1 cellular context compared by ENCODE assay signal in the genomic region with DNA sequence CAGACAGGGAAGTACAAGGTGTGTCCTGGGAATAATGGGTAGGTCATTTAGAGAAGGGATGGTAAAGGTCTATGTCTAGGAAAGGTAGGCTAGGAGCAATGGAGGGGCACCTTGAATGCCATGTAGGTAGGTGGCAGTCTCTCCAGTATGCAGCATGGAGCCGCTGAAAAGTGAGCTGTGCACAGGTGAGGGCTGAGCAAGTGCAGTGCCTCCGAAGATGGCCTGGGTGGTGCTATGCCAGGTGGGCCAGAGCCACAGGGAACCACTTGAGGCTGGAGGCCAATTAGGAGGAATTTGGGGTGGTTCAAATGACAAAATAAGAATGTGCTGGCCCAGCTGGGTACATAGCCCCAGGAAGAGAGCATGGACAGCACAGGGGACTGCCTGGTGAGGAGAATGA.
TF ChIP-seq lines count a peak whose summit lies in the region.

No MANE protein-coding gene starts in this region.

TF ChIP-seq in HepG2, 621 proteins besides CTCF, POLR2A, EP300 and RAD21:
- TF ChIP-seq, protein P1, sequence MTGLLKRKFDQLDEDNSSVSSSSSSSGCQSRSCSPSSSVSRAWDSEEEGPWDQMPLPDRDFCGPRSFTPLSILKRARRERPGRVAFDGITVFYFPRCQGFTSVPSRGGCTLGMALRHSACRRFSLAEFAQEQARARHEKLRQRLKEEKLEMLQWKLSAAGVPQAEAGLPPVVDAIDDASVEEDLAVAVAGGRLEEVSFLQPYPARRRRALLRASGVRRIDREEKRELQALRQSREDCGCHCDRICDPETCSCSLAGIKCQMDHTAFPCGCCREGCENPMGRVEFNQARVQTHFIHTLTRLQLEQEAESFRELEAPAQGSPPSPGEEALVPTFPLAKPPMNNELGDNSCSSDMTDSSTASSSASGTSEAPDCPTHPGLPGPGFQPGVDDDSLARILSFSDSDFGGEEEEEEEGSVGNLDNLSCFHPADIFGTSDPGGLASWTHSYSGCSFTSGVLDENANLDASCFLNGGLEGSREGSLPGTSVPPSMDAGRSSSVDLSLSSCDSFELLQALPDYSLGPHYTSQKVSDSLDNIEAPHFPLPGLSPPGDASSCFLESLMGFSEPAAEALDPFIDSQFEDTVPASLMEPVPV (CRISPR knock-in tag; IDR thresholded peaks at IDR 0.05) = no peak
- TF ChIP-seq, protein P2, sequence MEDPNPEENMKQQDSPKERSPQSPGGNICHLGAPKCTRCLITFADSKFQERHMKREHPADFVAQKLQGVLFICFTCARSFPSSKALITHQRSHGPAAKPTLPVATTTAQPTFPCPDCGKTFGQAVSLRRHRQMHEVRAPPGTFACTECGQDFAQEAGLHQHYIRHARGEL (CRISPR knock-in tag; IDR thresholded peaks at IDR 0.05) = no peak
- TF ChIP-seq SMARCE1 (IDR thresholded peaks at IDR 0.05; ENCODE audit: borderline replicate concordance) (no peak), ZNF121 (CRISPR knock-in tag; IDR thresholded peaks at IDR 0.05) (no peak), NPAS2 (CRISPR knock-in tag; IDR thresholded peaks at IDR 0.05; ENCODE audit: borderline replicate concordance) (no peak), ZNF607 (CRISPR knock-in tag; IDR thresholded peaks at IDR 0.05; ENCODE audit: borderline replicate concordance) (no peak), GATAD1 (CRISPR knock-in tag; IDR thresholded peaks at IDR 0.05) (no peak)
- TF ChIP-seq, protein P3, sequence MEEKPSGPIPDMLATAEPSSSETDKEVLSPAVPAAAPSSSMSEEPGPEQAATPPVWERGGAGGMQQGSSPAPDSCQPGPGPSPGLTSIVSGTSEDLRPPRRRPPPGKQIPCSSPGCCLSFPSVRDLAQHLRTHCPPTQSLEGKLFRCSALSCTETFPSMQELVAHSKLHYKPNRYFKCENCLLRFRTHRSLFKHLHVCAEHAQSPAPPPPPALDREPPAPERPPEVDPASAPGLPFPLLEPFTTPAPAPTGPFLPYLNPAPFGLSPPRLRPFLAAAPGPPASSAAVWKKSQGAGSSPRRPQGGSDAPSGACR (CRISPR knock-in tag; IDR thresholded peaks at IDR 0.05) = no peak
TF ChIP-seq in HepG2: peak in this region for 0.
